In genomic region chr3:147662705-147663104, GRCh38 we compare ENCODE assay signal across 3 cellular contexts.
"Had no signal": no experiment of that assay in that cellular context is flagged by ENCODE, and none has a peak within 500 bp of the region (broad histone marks: within the 10 kb centered on the region; RNA-seq: fewer than 3 reads in every experiment).

No MANE protein-coding gene starts in this region.

- H3K4me3 ChIP-seq: GM12878 had no signal

- ATAC-seq: GM12878 had no signal

- DNase-seq: GDM1, GF-D8 had no signal
